In genomic region chr9:91067306-91067860, GRCh38 we compare ENCODE assay signal across 32 cellular contexts.
"Had no signal": no experiment of that assay in that cellular context is flagged by ENCODE, and none has a peak within 500 bp of the region (broad histone marks: within the 10 kb centered on the region; RNA-seq: fewer than 3 reads in every experiment).

No MANE protein-coding gene starts in this region.

- H3K4me1 Mint-ChIP-seq: activated B cell treated with CpG ODN at 0.5 μM for 24 hours had no signal

- H3K4me1 ChIP-seq: colonic mucosa, foreskin keratinocyte had no signal

- H3K36me3 Mint-ChIP-seq: activated naive CD8-positive, alpha-beta T cell had no signal

- H3K9me3 Mint-ChIP-seq: activated T-cell treated with anti-CD3 and anti-CD28 coated beads, Interleukin-2, amount 50 U/mL, for 4 hours; activated T-helper 17 cell treated with anti-CD3 and anti-CD28 coated beads, Interleukin-2, amount 50 U/mL, for 72 hours; dendritic cell treated with granulocyte-macrophage colony-stimulating factor and Interleukin-4, amounts not matched to agents 40 ng/mL and 50 ng/mL, for 4 days; endodermal cell; T-helper 2 cell treated with Interferon-gamma antibody and Interleukin-4, amounts not matched to agents 5 μg/mL and 100 μg/mL, for 36 hours had no signal

- ATAC-seq: activated CD4-positive, CD25-positive, alpha-beta regulatory T cell treated with anti-CD3 and anti-CD28 coated beads, Interleukin-2, amount 50 U/mL, for 24 hours; activated T-cell treated with anti-CD3 and anti-CD28 coated beads, Interleukin-2, amount 50 U/mL, for 4 hours; activated T-helper 17 cell treated with anti-CD3 and anti-CD28 coated beads, Interleukin-2, amount 50 U/mL, for 72 hours; esophagus mucosa; foreskin keratinocyte; gastrocnemius medialis; heart left ventricle; T-helper 17 cell had no signal

- DNase-seq: activated B cell treated with CpG ODN at 0.5 μM for 24 hours; activated CD4-positive, alpha-beta memory T cell treated with anti-CD3 and anti-CD28 coated beads, Interleukin-2, amount 10 ng/mL, durations not matched to agents 7 days and 5 days; activated CD4-positive, alpha-beta T cell treated with anti-CD3 and anti-CD28 coated beads, Interleukin-2, amount 10 ng/mL, durations not matched to agents 7 days and 5 days; activated CD4-positive, alpha-beta T cell treated with anti-CD3 and anti-CD28 coated beads, Interleukin-2, amount 50 U/mL, for 4 hours; activated effector memory CD4-positive, alpha-beta T cell treated with Interleukin-2 at 50 U/mL for 16 hours; activated gamma-delta T cell treated with Interleukin-2 at 50 U/mL for 16 hours; activated naive CD4-positive, alpha-beta T cell treated with anti-CD3 and anti-CD28 coated beads, Interleukin-2, amount 50 U/mL, for 16 hours; activated naive CD4-positive, alpha-beta T cell treated with Interleukin-2 at 50 U/mL for 16 hours; activated T-cell treated with anti-CD3 and anti-CD28 coated beads, Interleukin-2, amount 50 U/mL, for 4 hours; amniotic stem cell; anterior cingulate cortex; brain microvascular endothelial cell; central memory CD4-positive, alpha-beta T cell; cerebellar nuclear complex; colonic mucosa; dorsolateral prefrontal cortex; effector memory CD4-positive, alpha-beta T cell; endodermal cell; foreskin keratinocyte; gastrocnemius medialis; glutamatergic neuron; heart left ventricle; T-helper 1 cell; T-helper 17 cell; T1000; WERI-Rb-1 had no signal

- H3K4me3 ChIP-seq: colonic mucosa, dorsolateral prefrontal cortex, gastrocnemius medialis, heart left ventricle had no signal

- H3K9me3 ChIP-seq: colonic mucosa, gastrocnemius medialis, heart left ventricle had no signal

- H3K27me3 Mint-ChIP-seq: activated CD4-positive, alpha-beta memory T cell treated with anti-CD3 and anti-CD28 coated beads, Interleukin-2, amount 10 ng/mL, durations not matched to agents 7 days and 5 days; activated CD4-positive, alpha-beta T cell treated with anti-CD3 and anti-CD28 coated beads, Interleukin-2, amount 10 ng/mL, durations not matched to agents 7 days and 5 days; activated naive CD8-positive, alpha-beta T cell; activated T-helper 17 cell treated with anti-CD3 and anti-CD28 coated beads, Interleukin-2, amount 50 U/mL, for 72 hours had no signal

- H3K27me3 ChIP-seq: brain microvascular endothelial cell, colonic mucosa, dorsolateral prefrontal cortex, foreskin keratinocyte, gastrocnemius medialis, heart left ventricle had no signal

- H3K36me3 ChIP-seq: brain microvascular endothelial cell, colonic mucosa, gastrocnemius medialis, heart left ventricle, WERI-Rb-1 had no signal

- H3K27ac Mint-ChIP-seq: activated B cell treated with CpG ODN at 0.5 μM for 24 hours; activated CD4-positive, alpha-beta memory T cell treated with anti-CD3 and anti-CD28 coated beads, Interleukin-2, amount 10 ng/mL, durations not matched to agents 7 days and 5 days; activated CD4-positive, alpha-beta T cell treated with anti-CD3 and anti-CD28 coated beads, Interleukin-2, amount 10 ng/mL, durations not matched to agents 7 days and 5 days; activated naive CD8-positive, alpha-beta T cell; activated T-helper 17 cell treated with anti-CD3 and anti-CD28 coated beads, Interleukin-2, amount 50 U/mL, for 72 hours; dendritic cell treated with granulocyte-macrophage colony-stimulating factor and Interleukin-4, amounts not matched to agents 40 ng/mL and 50 ng/mL, for 4 days; endodermal cell; T-helper 17 cell; T-helper 2 cell treated with Interferon-gamma antibody and Interleukin-4, amounts not matched to agents 5 μg/mL and 100 μg/mL, for 36 hours had no signal

- H3K27ac ChIP-seq: brain microvascular endothelial cell, colonic mucosa, dorsolateral prefrontal cortex, foreskin keratinocyte, gastrocnemius medialis, heart left ventricle, WERI-Rb-1 had no signal

- H3K4me3 Mint-ChIP-seq: activated B cell treated with CpG ODN at 0.5 μM for 24 hours; activated CD4-positive, alpha-beta memory T cell treated with anti-CD3 and anti-CD28 coated beads, Interleukin-2, amount 10 ng/mL, durations not matched to agents 7 days and 5 days; activated CD4-positive, alpha-beta T cell treated with anti-CD3 and anti-CD28 coated beads, Interleukin-2, amount 10 ng/mL, durations not matched to agents 7 days and 5 days; activated naive CD8-positive, alpha-beta T cell; activated T-cell treated with anti-CD3 and anti-CD28 coated beads, Interleukin-2, amount 50 U/mL, for 4 hours; activated T-helper 17 cell treated with anti-CD3 and anti-CD28 coated beads, Interleukin-2, amount 50 U/mL, for 72 hours; dendritic cell treated with granulocyte-macrophage colony-stimulating factor and Interleukin-4, amounts not matched to agents 40 ng/mL and 50 ng/mL, for 4 days; endodermal cell; T-helper 17 cell; T-helper 2 cell treated with Interferon-gamma antibody and Interleukin-4, amounts not matched to agents 5 μg/mL and 100 μg/mL, for 36 hours had no signal
